ENCODE assay signal across 1 cellular context in genomic region chr1:100947816-100948215, GRCh38.
TF ChIP-seq lines count a peak whose summit lies in the region.

No MANE protein-coding gene starts in this region.

TF ChIP-seq in K562, 482 proteins besides CTCF, POLR2A, EP300 and RAD21:
- TF ChIP-seq ZNF507 (tag; conservative IDR thresholded peaks at IDR 0.05), result peak; percentile 93
